23 cellular contexts compared by ENCODE assay signal in genomic region chr2:60959501-60959900, GRCh38. TPM values are rescaled to one million over a fixed set of nuclear protein-coding genes. Genes with fewer than 3 reads are reported as not detected.
DNase-seq lines count a peak whose midpoint lies in the region; ATAC-seq and TF ChIP-seq lines count a peak whose summit lies in the region.
"Had no signal": no experiment of that assay in that cellular context is flagged by ENCODE, and none has a peak within 500 bp of the region (broad histone marks: within the 10 kb centered on the region; RNA-seq: fewer than 3 reads in every experiment).

No MANE protein-coding gene starts in this region.

- no peaks in the 10 kb centered on the region for H3K27me3 Mint-ChIP-seq in stimulated activated naive B cell treated with anti-CD40 and anti-IgM and Interleukin-4, amounts not matched to agents 10 μg/mL and 1 μg/mL and 100 μg/mL, for 72 hours
- H3K27me3 Mint-ChIP-seq in H9 (ENCODE audit: low read depth) = no peaks in the 10 kb centered on the region
- H3K27me3 Mint-ChIP-seq: activated CD4-positive, alpha-beta T cell treated with anti-CD3 and anti-CD28 coated beads, Interleukin-2, amount 10 ng/mL, durations not matched to agents 24 days and 14 days; activated CD8-positive, alpha-beta memory T cell treated with anti-CD3 and anti-CD28 coated beads, Interleukin-2, amount 10 ng/mL, durations not matched to agents 7 days and 5 days; brain; IgD-negative memory B cell had no signal

- H3K36me3 Mint-ChIP-seq in stimulated activated naive B cell treated with anti-CD40 and anti-IgM and Interleukin-4, amounts not matched to agents 10 μg/mL and 1 μg/mL and 100 μg/mL, for 72 hours = peaks cover 23 to 38% of the 10 kb centered on the region in 2 donors
- H3K36me3 Mint-ChIP-seq in H9 (ENCODE audit: insufficient read depth in 1 of 3, low read depth in 3 of 3) = no peaks in the 10 kb centered on the region; a peak in 1 of 7 replicates
- H3K36me3 Mint-ChIP-seq: brain had no signal

- no peak for TF ChIP-seq CTCF in H9 (conservative IDR thresholded peaks at IDR 0.05)

- no peak overlapping the region for H4K8ac ChIP-seq in H9 (replicated peaks; ENCODE audit: insufficient read length, low read depth, low read length)

- 87 to 91% methylated on average over 7 of the region's 7 CpGs for WGBS in esophagus, 2 donors
- no CpG with 5 or more reads among the region's 7 CpGs for WGBS in H9 (ENCODE audit: extremely low coverage, insufficient read length, low lambda C conversion rate)

- no peak overlapping the region for H3K4me2 ChIP-seq in H9 (ENCODE audit: insufficient read depth, insufficient read length, low read length)

- no peak overlapping the region for H3K18ac ChIP-seq in H9 (ENCODE audit: insufficient read length, low read depth, low read length)

- H3K9me3 Mint-ChIP-seq in stimulated activated naive B cell treated with anti-CD40 and anti-IgM and Interleukin-4, amounts not matched to agents 10 μg/mL and 1 μg/mL and 100 μg/mL, for 72 hours = no peaks in the 10 kb centered on the region
- no peaks in the 10 kb centered on the region for H3K9me3 Mint-ChIP-seq in H9
- H3K9me3 Mint-ChIP-seq: brain, nephron progenitor cell had no signal

- no peak overlapping the region for H2BK20ac ChIP-seq in H9 (ENCODE audit: low read depth, low read length, poor library complexity, severe bottlenecking)

- H3K4me1 ChIP-seq in esophagus (ENCODE audit: control insufficient read depth in 2 of 2, insufficient read depth in 2 of 2, low read length in 1 of 2) (peaks cover 2 to 11% of the 10 kb centered on the region in 2 donors), H9 (ENCODE audit: insufficient read depth, low read length) (no peaks in the 10 kb centered on the region; the same call in 1 of the 2 replicates)
- H3K4me1 ChIP-seq: adrenal gland, lower lobe of right lung, prostate gland had no signal

- no peak overlapping the region for H2AFZ ChIP-seq in H9 (ENCODE audit: low read length)

- no peak for ATAC-seq in stimulated activated naive B cell treated with anti-CD40 and anti-IgM and Interleukin-4, amounts not matched to agents 10 μg/mL and 1 μg/mL and 100 μg/mL, for 72 hours (replicated peaks)
- ATAC-seq: activated CD8-positive, alpha-beta memory T cell treated with anti-CD3 and anti-CD28 coated beads, Interleukin-2, amount 10 ng/mL, durations not matched to agents 7 days and 5 days; activated T-cell treated with anti-CD3 and anti-CD28 coated beads, Interleukin-2, amount 50 U/mL, for 72 hours; lower lobe of right lung; Right ventricle myocardium inferior had no signal

- no peak overlapping the region for H3K4ac ChIP-seq in H9 (ENCODE audit: low read depth, low read length)

- H2AK5ac ChIP-seq in H9 (ENCODE audit: insufficient read length, low read length) = no peak overlapping the region

- H2BK5ac ChIP-seq in H9 (ENCODE audit: insufficient read length, low read length) = no peak overlapping the region

- H3K4me3 Mint-ChIP-seq in stimulated activated naive B cell treated with anti-CD40 and anti-IgM and Interleukin-4, amounts not matched to agents 10 μg/mL and 1 μg/mL and 100 μg/mL, for 72 hours = no peak overlapping the region
- no peak overlapping the region for H3K4me3 Mint-ChIP-seq in H9
- H3K4me3 Mint-ChIP-seq: activated CD4-positive, alpha-beta T cell treated with anti-CD3 and anti-CD28 coated beads, Interleukin-2, amount 10 ng/mL, durations not matched to agents 24 days and 14 days; activated CD8-positive, alpha-beta memory T cell treated with anti-CD3 and anti-CD28 coated beads, Interleukin-2, amount 10 ng/mL, durations not matched to agents 7 days and 5 days; activated T-cell treated with anti-CD3 and anti-CD28 coated beads, Interleukin-2, amount 50 U/mL, for 72 hours; brain; IgD-negative memory B cell; nephron progenitor cell had no signal

- H4K5ac ChIP-seq in H9 (ENCODE audit: insufficient read length, low read depth, low read length) = no peak overlapping the region

- no peak overlapping the region for H3K23ac ChIP-seq in H9 (ENCODE audit: insufficient read length, low read depth, low read length)

- no peaks in the 10 kb centered on the region for H3K23me2 ChIP-seq in H9 (ENCODE audit: insufficient read length, low read depth, low read length, poor library complexity, severe bottlenecking)

- H3K9me3 ChIP-seq in esophagus (ENCODE audit: control insufficient read depth in 2 of 2, insufficient read depth in 1 of 2, low read depth in 1 of 2, low read length in 1 of 2) = no peaks in the 10 kb centered on the region
- H3K9me3 ChIP-seq in H9 (ENCODE audit: control insufficient read depth, low read depth, low read length) = no peaks in the 10 kb centered on the region
- H3K9me3 ChIP-seq: adrenal gland, lower lobe of right lung, mucosa of descending colon, prostate gland had no signal

- H3K27me3 ChIP-seq in esophagus (ENCODE audit: control insufficient read depth in 1 of 2, insufficient read depth in 2 of 2, low read length in 2 of 2) (no peaks in the 10 kb centered on the region), H9 (ENCODE audit: insufficient read depth, low read length) (no peaks in the 10 kb centered on the region)
- H3K27me3 ChIP-seq: adrenal gland had no signal

- no peak overlapping the region for H3K4me3 ChIP-seq in esophagus (ENCODE audit: low read depth in 1 of 2, low read length in 2 of 2)
- H3K4me3 ChIP-seq: adrenal gland, lower lobe of right lung, mucosa of descending colon, prostate gland had no signal

- peak overlapping the region; percentile 79 for H3K27ac Mint-ChIP-seq in stimulated activated naive B cell treated with anti-CD40 and anti-IgM and Interleukin-4, amounts not matched to agents 10 μg/mL and 1 μg/mL and 100 μg/mL, for 72 hours
- H3K27ac Mint-ChIP-seq in H9 = no peak overlapping the region
- H3K27ac Mint-ChIP-seq: activated CD4-positive, alpha-beta T cell treated with anti-CD3 and anti-CD28 coated beads, Interleukin-2, amount 10 ng/mL, durations not matched to agents 24 days and 14 days; activated CD8-positive, alpha-beta memory T cell treated with anti-CD3 and anti-CD28 coated beads, Interleukin-2, amount 10 ng/mL, durations not matched to agents 7 days and 5 days; activated T-cell treated with anti-CD3 and anti-CD28 coated beads, Interleukin-2, amount 50 U/mL, for 72 hours; IgD-negative memory B cell; nephron progenitor cell had no signal

- DNase-seq in NCI-H2029 (lab: John Stamatoyannopoulos, UW) (peak; percentile 90), NCI-H774 (lab: John Stamatoyannopoulos, UW) (peak; percentile 16), HPDE6-E6E7 (ENCODE audit: extremely low spot score) (no peak), H9 (no peak)
- DNase-seq in stimulated activated naive B cell treated with anti-CD40 and anti-IgM and Interleukin-4, amounts not matched to agents 10 μg/mL and 1 μg/mL and 100 μg/mL, for 72 hours = no peak
- no peak for DNase-seq in stimulated activated CD4-positive, alpha-beta T cell treated with anti-CD3 and anti-CD28 coated beads, Interleukin-4, amount 100 ng/mL, for 24 hours
- DNase-seq: activated CD4-positive, alpha-beta T cell treated with anti-CD3 and anti-CD28 coated beads, Interleukin-2, amount 10 ng/mL, durations not matched to agents 24 days and 14 days; activated CD8-positive, alpha-beta memory T cell treated with anti-CD3 and anti-CD28 coated beads, Interleukin-2, amount 10 ng/mL, durations not matched to agents 7 days and 5 days; activated naive CD4-positive, alpha-beta T cell treated with Interleukin-2 at 50 U/mL for 16 hours; activated T-cell treated with anti-CD3 and anti-CD28 coated beads, Interleukin-2, amount 50 U/mL, for 72 hours; adrenal gland; effector CD8-positive, alpha-beta T cell; lower lobe of right lung; NCI-H69; nephron progenitor cell; T-helper 9 cell; WERI-Rb-1 had no signal

- no peak overlapping the region for H3T11ph ChIP-seq in H9 (ENCODE audit: low read length)

- H3K9ac ChIP-seq in H9 (ENCODE audit: extremely low read depth, insufficient read length, low read length) = no peak overlapping the region

- H2BK12ac ChIP-seq in H9 (ENCODE audit: insufficient read length, low read depth, low read length) = no peak overlapping the region

- no peak overlapping the region for H3K56ac ChIP-seq in H9 (ENCODE audit: insufficient read length, low read depth, low read length)

- H2BK15ac ChIP-seq in H9 (ENCODE audit: low read depth, low read length) = no peak overlapping the region

- H3K14ac ChIP-seq in H9 (ENCODE audit: insufficient read depth, low read length) = no peak overlapping the region

- no peaks in the 10 kb centered on the region for H3K79me2 ChIP-seq in H9 (ENCODE audit: insufficient read depth, low read length)

- no peaks in the 10 kb centered on the region for H4K20me1 ChIP-seq in H9 (ENCODE audit: control insufficient read depth, insufficient read depth, insufficient read length)

- no peak overlapping the region for H4K91ac ChIP-seq in H9 (ENCODE audit: insufficient read length, low read depth, low read length)

- peaks cover 2 to 5% of the 10 kb centered on the region in 2 donors for H3K4me1 Mint-ChIP-seq in stimulated activated naive B cell treated with anti-CD40 and anti-IgM and Interleukin-4, amounts not matched to agents 10 μg/mL and 1 μg/mL and 100 μg/mL, for 72 hours
- H3K4me1 Mint-ChIP-seq in H9 = peaks cover under 1 to 2% of the 10 kb centered on the region in 2 experiments; a peak in 2 of 4 replicates
- H3K4me1 Mint-ChIP-seq: brain, nephron progenitor cell had no signal

- no peaks in the 10 kb centered on the region for H3K79me1 ChIP-seq in H9 (ENCODE audit: insufficient read depth, low read depth, low read length, poor library complexity, severe bottlenecking)

- no peak overlapping the region for H2BK120ac ChIP-seq in H9 (ENCODE audit: low read depth, low read length, poor library complexity, severe bottlenecking)

- H3K27ac ChIP-seq in esophagus (ENCODE audit: low read depth in 2 of 2, low read length in 1 of 2) (peak overlapping the region; percentile 80 to 90), H9 (ENCODE audit: insufficient read length, low read depth, low read length) (no peak overlapping the region)
- H3K27ac ChIP-seq: adrenal gland, lower lobe of right lung, prostate gland, WERI-Rb-1 had no signal

- H3K36me3 ChIP-seq in esophagus (ENCODE audit: control insufficient read depth in 2 of 2, insufficient read depth in 2 of 2, low read length in 1 of 2) = peaks cover 0 to 8% of the 10 kb centered on the region in 2 donors
- H3K36me3 ChIP-seq: adrenal gland, prostate gland, WERI-Rb-1 had no signal

RNA-seq across cellular contexts. Expression of gene PEX13, which starts 58.0 kb away (rescaled TPM):
- polyA plus RNA-seq in esophagus = 10 to 100 TPM in 1 of 2 donors, 1 to 10 TPM in 1; 8.3 to 10.7 TPM
- 22.4 TPM in 2 replicates for total RNA-seq in H9 (2021)

RNA-seq across cellular contexts. Expression of gene PUS10, which starts 58.6 kb away (rescaled TPM):
- 1 to 10 TPM; 1.7 to 2.2 TPM for polyA plus RNA-seq in esophagus
- 2.3 TPM in 2 replicates for total RNA-seq in H9 (2021)

Comparison
In these comparisons a context has a peak if more than half of its experiments do, and no peak if none do; other contexts are left out.
1. DNase-seq: peak in NCI-H2029 (single experiment) and NCI-H774 (single experiment); none in stimulated activated naive B cell treated with anti-CD40 and anti-IgM and Interleukin-4, amounts not matched to agents 10 μg/mL and 1 μg/mL and 100 μg/mL, for 72 hours (single experiment), HPDE6-E6E7 (single experiment), stimulated activated CD4-positive, alpha-beta T cell treated with anti-CD3 and anti-CD28 coated beads, Interleukin-4, amount 100 ng/mL, for 24 hours (single experiment) and H9 (single experiment).